ENCODE assay signal across 1 cellular context in the genomic region with DNA sequence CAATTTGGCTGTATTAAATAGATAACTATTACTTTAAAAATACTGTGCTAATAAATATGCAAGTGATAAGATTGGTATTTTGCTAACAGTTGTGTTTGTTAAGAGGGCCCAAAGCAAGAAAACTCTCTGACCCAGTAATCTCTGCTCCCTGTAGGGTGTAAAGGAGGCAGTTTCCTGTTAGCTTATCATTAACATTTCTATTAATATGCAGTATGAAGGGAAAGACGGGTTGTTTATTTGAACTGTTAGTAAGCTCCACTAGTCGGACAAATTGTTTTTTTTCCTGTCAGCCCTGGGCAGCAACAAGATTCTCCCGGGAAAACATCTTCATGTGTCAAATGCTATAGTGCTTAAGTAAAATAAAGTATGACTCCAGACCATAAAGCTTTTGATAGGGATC.
TF ChIP-seq lines count a peak whose summit lies in the region.

No MANE protein-coding gene starts in this region.

TF ChIP-seq in GM23338, 12 proteins besides CTCF, POLR2A, EP300 and RAD21 (continued from another document):
- TF ChIP-seq, protein P1, sequence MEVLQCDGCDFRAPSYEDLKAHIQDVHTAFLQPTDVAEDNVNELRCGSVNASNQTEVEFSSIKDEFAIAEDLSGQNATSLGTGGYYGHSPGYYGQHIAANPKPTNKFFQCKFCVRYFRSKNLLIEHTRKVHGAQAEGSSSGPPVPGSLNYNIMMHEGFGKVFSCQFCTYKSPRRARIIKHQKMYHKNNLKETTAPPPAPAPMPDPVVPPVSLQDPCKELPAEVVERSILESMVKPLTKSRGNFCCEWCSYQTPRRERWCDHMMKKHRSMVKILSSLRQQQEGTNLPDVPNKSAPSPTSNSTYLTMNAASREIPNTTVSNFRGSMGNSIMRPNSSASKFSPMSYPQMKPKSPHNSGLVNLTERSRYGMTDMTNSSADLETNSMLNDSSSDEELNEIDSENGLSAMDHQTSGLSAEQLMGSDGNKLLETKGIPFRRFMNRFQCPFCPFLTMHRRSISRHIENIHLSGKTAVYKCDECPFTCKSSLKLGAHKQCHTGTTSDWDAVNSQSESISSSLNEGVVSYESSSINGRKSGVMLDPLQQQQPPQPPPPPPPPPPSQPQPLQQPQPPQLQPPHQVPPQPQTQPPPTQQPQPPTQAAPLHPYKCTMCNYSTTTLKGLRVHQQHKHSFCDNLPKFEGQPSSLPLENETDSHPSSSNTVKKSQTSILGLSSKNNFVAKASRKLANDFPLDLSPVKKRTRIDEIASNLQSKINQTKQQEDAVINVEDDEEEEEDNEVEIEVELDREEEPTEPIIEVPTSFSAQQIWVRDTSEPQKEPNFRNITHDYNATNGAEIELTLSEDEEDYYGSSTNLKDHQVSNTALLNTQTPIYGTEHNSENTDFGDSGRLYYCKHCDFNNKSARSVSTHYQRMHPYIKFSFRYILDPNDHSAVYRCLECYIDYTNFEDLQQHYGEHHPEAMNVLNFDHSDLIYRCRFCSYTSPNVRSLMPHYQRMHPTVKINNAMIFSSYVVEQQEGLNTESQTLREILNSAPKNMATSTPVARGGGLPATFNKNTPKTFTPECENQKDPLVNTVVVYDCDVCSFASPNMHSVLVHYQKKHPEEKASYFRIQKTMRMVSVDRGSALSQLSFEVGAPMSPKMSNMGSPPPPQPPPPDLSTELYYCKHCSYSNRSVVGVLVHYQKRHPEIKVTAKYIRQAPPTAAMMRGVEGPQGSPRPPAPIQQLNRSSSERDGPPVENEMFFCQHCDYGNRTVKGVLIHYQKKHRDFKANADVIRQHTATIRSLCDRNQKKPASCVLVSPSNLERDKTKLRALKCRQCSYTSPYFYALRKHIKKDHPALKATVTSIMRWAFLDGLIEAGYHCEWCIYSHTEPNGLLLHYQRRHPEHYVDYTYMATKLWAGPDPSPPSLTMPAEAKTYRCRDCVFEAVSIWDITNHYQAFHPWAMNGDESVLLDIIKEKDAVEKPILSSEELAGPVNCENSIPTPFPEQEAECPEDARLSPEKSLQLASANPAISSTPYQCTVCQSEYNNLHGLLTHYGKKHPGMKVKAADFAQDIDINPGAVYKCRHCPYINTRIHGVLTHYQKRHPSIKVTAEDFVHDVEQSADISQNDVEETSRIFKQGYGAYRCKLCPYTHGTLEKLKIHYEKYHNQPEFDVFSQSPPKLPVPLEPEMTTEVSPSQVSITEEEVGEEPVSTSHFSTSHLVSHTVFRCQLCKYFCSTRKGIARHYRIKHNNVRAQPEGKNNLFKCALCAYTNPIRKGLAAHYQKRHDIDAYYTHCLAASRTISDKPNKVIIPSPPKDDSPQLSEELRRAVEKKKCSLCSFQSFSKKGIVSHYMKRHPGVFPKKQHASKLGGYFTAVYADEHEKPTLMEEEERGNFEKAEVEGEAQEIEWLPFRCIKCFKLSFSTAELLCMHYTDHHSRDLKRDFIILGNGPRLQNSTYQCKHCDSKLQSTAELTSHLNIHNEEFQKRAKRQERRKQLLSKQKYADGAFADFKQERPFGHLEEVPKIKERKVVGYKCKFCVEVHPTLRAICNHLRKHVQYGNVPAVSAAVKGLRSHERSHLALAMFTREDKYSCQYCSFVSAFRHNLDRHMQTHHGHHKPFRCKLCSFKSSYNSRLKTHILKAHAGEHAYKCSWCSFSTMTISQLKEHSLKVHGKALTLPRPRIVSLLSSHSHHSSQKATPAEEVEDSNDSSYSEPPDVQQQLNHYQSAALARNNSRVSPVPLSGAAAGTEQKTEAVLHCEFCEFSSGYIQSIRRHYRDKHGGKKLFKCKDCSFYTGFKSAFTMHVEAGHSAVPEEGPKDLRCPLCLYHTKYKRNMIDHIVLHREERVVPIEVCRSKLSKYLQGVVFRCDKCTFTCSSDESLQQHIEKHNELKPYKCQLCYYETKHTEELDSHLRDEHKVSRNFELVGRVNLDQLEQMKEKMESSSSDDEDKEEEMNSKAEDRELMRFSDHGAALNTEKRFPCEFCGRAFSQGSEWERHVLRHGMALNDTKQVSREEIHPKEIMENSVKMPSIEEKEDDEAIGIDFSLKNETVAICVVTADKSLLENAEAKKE (CRISPR knock-in tag; IDR thresholded peaks at IDR 0.05): no peak
- no peak for TF ChIP-seq JUNB (IDR thresholded peaks at IDR 0.05; ENCODE audit: unreplicated experiment)
- TF ChIP-seq REST (IDR thresholded peaks at IDR 0.05; ENCODE audit: unreplicated experiment): no peak
- no peak for TF ChIP-seq NANOG (IDR thresholded peaks at IDR 0.05; ENCODE audit: borderline replicate concordance)
- TF ChIP-seq CREB1 (CRISPR knock-in tag; IDR thresholded peaks at IDR 0.05; ENCODE audit: low read depth): no peak
- TF ChIP-seq EZH2 (IDR thresholded peaks at IDR 0.05; ENCODE audit: low read depth, unreplicated experiment): no peak
- TF ChIP-seq POLR2AphosphoS5 (IDR thresholded peaks at IDR 0.05; ENCODE audit: low read depth): no peak
